In genomic region chr6:106512048-106512957, GRCh38 we compare ENCODE assay signal across 8 cellular contexts.
DNase-seq lines count a peak whose midpoint lies in the region; ATAC-seq, FAIRE-seq and TF ChIP-seq lines count a peak whose summit lies in the region.

No MANE protein-coding gene starts in this region.

- no peaks in the 10 kb centered on the region for H4K20me1 ChIP-seq in K562 (replicated peaks; ENCODE audit: control insufficient read depth, insufficient read depth, low read length)

- no peaks in the 10 kb centered on the region for H3K36me3 Mint-ChIP-seq in T-helper 1 cell treated with Interleukin-12 subunit alpha and Interleukin-12 subunit beta and Interleukin-4 antibody, amounts not matched to agents 30 μg/mL and 1 μg/mL, for 36 hours (ENCODE audit: low read depth)
- H3K36me3 Mint-ChIP-seq in immature natural killer cell = no peaks in the 10 kb centered on the region

- no peak overlapping the region for H2AFZ ChIP-seq in K562 (ENCODE audit: low read depth, low read length)

- peak overlapping the region; percentile 22; the same call in 1 of the 2 replicates for H3K4me2 ChIP-seq in K562 (ENCODE audit: insufficient read depth, low read length)

- H3K4me1 Mint-ChIP-seq in T-helper 1 cell treated with Interleukin-12 subunit alpha and Interleukin-12 subunit beta and Interleukin-4 antibody, amounts not matched to agents 30 μg/mL and 1 μg/mL, for 36 hours (ENCODE audit: low read depth) = peaks cover 51% of the 10 kb centered on the region
- H3K4me1 Mint-ChIP-seq in immature natural killer cell = peaks cover 64 to 71% of the 10 kb centered on the region in 2 donors

- H3K4me3 ChIP-seq in HL-60 (replicated peaks; ENCODE audit: insufficient read depth, low read length) = peak overlapping the region; percentile 58
- no peak overlapping the region for H3K4me3 ChIP-seq in K562

- H3K9me3 ChIP-seq in K562 (replicated peaks; ENCODE audit: control insufficient read depth, insufficient read depth, low read depth, low read length) = no peaks in the 10 kb centered on the region

- peak; percentile 4 for TF ChIP-seq CTCF in HL-60 (IDR thresholded peaks at IDR 0.05; ENCODE audit: insufficient read depth, low read length)
- peak in 1 of 3 experiments; percentile 18; a peak in 2 of 6 replicates for TF ChIP-seq CTCF in K562 (IDR thresholded peaks at IDR 0.05 in 2 of 3, conservative IDR thresholded peaks at IDR 0.05 in 1 of 3; ENCODE audit: insufficient read depth in 2 of 3, low read depth in 1 of 3, low read length in 3 of 3)

- DNase-seq in D341Med (ENCODE audit: low spot score) = peak; percentile 72
- peak in 1 of 2 experiments; percentile 67 for DNase-seq in HL-60 (ENCODE audit: low read depth in 1 of 2, low spot score in 1 of 2)
- DNase-seq in K562 (ENCODE audit: extremely low read depth in 1 of 4, low spot score in 3 of 4) = peak in 2 of 4 experiments; percentile 13 to 16
- DNase-seq in immature natural killer cell = peak; percentile 83 to 84 (median 83)
- DNase-seq in stimulated activated CD4-positive, alpha-beta T cell treated with anti-CD3 and anti-CD28 coated beads, Interleukin-12 subunit alpha, Interleukin-12 subunit beta, amount 100 ng/mL, for 48 hours (ENCODE audit: low read depth in 2 of 3, low spot score in 1 of 3) = peak in 2 of 3 donors; percentile 46 to 73
- no peak for DNase-seq in epidermal melanocyte (ENCODE audit: insufficient read length, low spot score)

- BruUV-seq in K562 (replicated peaks; lab: Mats Ljungman, UMichigan) = no TSS peak

- peak overlapping the region; percentile 95 for H3K4me3 Mint-ChIP-seq in T-helper 1 cell treated with Interleukin-12 subunit alpha and Interleukin-12 subunit beta and Interleukin-4 antibody, amounts not matched to agents 30 μg/mL and 1 μg/mL, for 36 hours
- H3K4me3 Mint-ChIP-seq in immature natural killer cell = peak overlapping the region; percentile 89 to 96 (median 94)

- POLR2A ChIA-PET in K562 (lab: Yijun Ruan, JAX) = interaction anchor here (1.5 kb wide), 1 partner anchor 10 kb away, joined by 3 read pairs; no protein-coding TSS in a partner anchor

- TF ChIP-seq RAD21 in K562 (CRISPR knock-in tag; conservative IDR thresholded peaks at IDR 0.05 in 1 of 2, IDR thresholded peaks at IDR 0.05 in 1 of 2) = no peak

- CTCF ChIA-PET in K562 (lab: Yijun Ruan, JAX; ENCODE audit: low intra/inter-chr PET ratio) = no interaction called here

- H3K27ac ChIP-seq in HL-60 (replicated peaks) (peak overlapping the region; percentile 93), K562 (ENCODE audit: extremely low read depth, low read depth, low read length) (no peak overlapping the region)

- no peaks in the 10 kb centered on the region for H3K9me1 ChIP-seq in K562 (ENCODE audit: control insufficient read depth, insufficient read depth, low read length)

- in situ Hi-C loops in K562 (cut with MboI) = no loop called here

- H3K9me3 Mint-ChIP-seq in T-helper 1 cell treated with Interleukin-12 subunit alpha and Interleukin-12 subunit beta and Interleukin-4 antibody, amounts not matched to agents 30 μg/mL and 1 μg/mL, for 36 hours = no peaks in the 10 kb centered on the region
- H3K9me3 Mint-ChIP-seq in immature natural killer cell = no peaks in the 10 kb centered on the region

- H3K79me2 ChIP-seq in K562 (ENCODE audit: control insufficient read depth, insufficient read depth, low read length) = no peaks in the 10 kb centered on the region

- H3K27me3 Mint-ChIP-seq in T-helper 1 cell treated with Interleukin-12 subunit alpha and Interleukin-12 subunit beta and Interleukin-4 antibody, amounts not matched to agents 30 μg/mL and 1 μg/mL, for 36 hours (ENCODE audit: low read depth) = peaks cover 24% of the 10 kb centered on the region
- peaks cover 16 to 27% (median 19%) of the 10 kb centered on the region in 3 donors for H3K27me3 Mint-ChIP-seq in immature natural killer cell (ENCODE audit: low read depth in 3 of 3)

- peaks cover 0 to 24% of the 10 kb centered on the region in 2 experiments; a peak in 2 of 5 replicates for H3K4me1 ChIP-seq in K562 (replicated peaks in 1 of 2; ENCODE audit: control insufficient read depth in 2 of 2, insufficient read depth in 2 of 2, low read length in 2 of 2)

- H3K27me3 ChIP-seq in HL-60 (ENCODE audit: insufficient read depth, poor library complexity, severe bottlenecking) (no peaks in the 10 kb centered on the region), K562 (ENCODE audit: control insufficient read depth in 2 of 2, insufficient read depth in 2 of 2, low read length in 2 of 2) (peaks cover 36 to 44% of the 10 kb centered on the region in 2 experiments)

- no peaks in the 10 kb centered on the region for H3K36me3 ChIP-seq in K562 (ENCODE audit: control insufficient read depth, insufficient read depth, low read length)

- 24% methylated on average over 60 of the region's 90 CpGs for WGBS in K562 (ENCODE audit: insufficient coverage, low coverage, missing lambda C conversion rate)

- TF ChIP-seq POLR2A in K562 (conservative IDR thresholded peaks at IDR 0.05) = no peak

- peak; percentile 37 for ATAC-seq in GM21367 (IDR thresholded peaks at IDR 0.05; ENCODE audit: unreplicated experiment)
- peak; percentile 86 for ATAC-seq in K562

- TF ChIP-seq EP300 in K562 (IDR thresholded peaks at IDR 0.05; ENCODE audit: low read length) = no peak

- peak overlapping the region in 1 of 2 experiments; percentile 50; a peak in 2 of 4 replicates for H3K9ac ChIP-seq in K562 (ENCODE audit: insufficient read depth in 1 of 2, low read depth in 2 of 2, low read length in 2 of 2)

- intact Hi-C loops in K562 (cut with micrococcal nuclease) = no loop called here

- H3K27ac Mint-ChIP-seq in T-helper 1 cell treated with Interleukin-12 subunit alpha and Interleukin-12 subunit beta and Interleukin-4 antibody, amounts not matched to agents 30 μg/mL and 1 μg/mL, for 36 hours = peak overlapping the region; percentile 91
- peak overlapping the region; percentile 84 to 95 (median 90) for H3K27ac Mint-ChIP-seq in immature natural killer cell

- no peak for FAIRE-seq in K562 (lab: Jason Lieb, UNC)

TF ChIP-seq in K562, 482 proteins besides CTCF, POLR2A, EP300 and RAD21:
- TF ChIP-seq ZBTB7A (IDR thresholded peaks at IDR 0.05; ENCODE audit: borderline replicate concordance, control insufficient read depth, low read depth, low read length) (0 out of 2 replicates have a peak, but pooled peaks have one; percentile 7), RBFOX2 (IDR thresholded peaks at IDR 0.05; ENCODE audit: low read depth, low read length) (0 out of 2 replicates have a peak, but pooled peaks have one; percentile 24), SMAD3 (CRISPR knock-in tag; conservative IDR thresholded peaks at IDR 0.05) (no peak), ZFP36 (IDR thresholded peaks at IDR 0.05; ENCODE audit: low read depth, low read length, partially characterized antibody) (peak; percentile 3), L3MBTL2 (IDR thresholded peaks at IDR 0.05) (0 out of 2 replicates have a peak, but pooled peaks have one; percentile 26), EGR1 (conservative IDR thresholded peaks at IDR 0.05) (0 out of 2 replicates have a peak, but pooled peaks have one; percentile 6), E2F6 (IDR thresholded peaks at IDR 0.05; ENCODE audit: borderline replicate concordance in 1 of 2, extremely low read depth in 1 of 2, insufficient read depth in 1 of 2, insufficient read length in 1 of 2, low read depth in 1 of 2, low read length in 1 of 2, poor library complexity in 1 of 2, severe bottlenecking in 1 of 2) (peak in 1 of 2 experiments; percentile 58), MEF2A (IDR thresholded peaks at IDR 0.05; ENCODE audit: control insufficient read depth, low read depth, low read length) (no peak), NRF1 (conservative IDR thresholded peaks at IDR 0.05 in 1 of 2, IDR thresholded peaks at IDR 0.05 in 1 of 2) (no peak), CTCFL (IDR thresholded peaks at IDR 0.05; ENCODE audit: borderline replicate concordance, insufficient read depth, low read depth, low read length, poor library complexity, severe bottlenecking) (peak; percentile 77), CREM (IDR thresholded peaks at IDR 0.05; ENCODE audit: low read depth) (peak; percentile 27; the same call in 1 of the 2 replicates)
- TF ChIP-seq, protein P1, sequence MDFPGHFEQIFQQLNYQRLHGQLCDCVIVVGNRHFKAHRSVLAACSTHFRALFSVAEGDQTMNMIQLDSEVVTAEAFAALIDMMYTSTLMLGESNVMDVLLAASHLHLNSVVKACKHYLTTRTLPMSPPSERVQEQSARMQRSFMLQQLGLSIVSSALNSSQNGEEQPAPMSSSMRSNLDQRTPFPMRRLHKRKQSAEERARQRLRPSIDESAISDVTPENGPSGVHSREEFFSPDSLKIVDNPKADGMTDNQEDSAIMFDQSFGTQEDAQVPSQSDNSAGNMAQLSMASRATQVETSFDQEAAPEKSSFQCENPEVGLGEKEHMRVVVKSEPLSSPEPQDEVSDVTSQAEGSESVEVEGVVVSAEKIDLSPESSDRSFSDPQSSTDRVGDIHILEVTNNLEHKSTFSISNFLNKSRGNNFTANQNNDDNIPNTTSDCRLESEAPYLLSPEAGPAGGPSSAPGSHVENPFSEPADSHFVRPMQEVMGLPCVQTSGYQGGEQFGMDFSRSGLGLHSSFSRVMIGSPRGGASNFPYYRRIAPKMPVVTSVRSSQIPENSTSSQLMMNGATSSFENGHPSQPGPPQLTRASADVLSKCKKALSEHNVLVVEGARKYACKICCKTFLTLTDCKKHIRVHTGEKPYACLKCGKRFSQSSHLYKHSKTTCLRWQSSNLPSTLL (IDR thresholded peaks at IDR 0.05) = no peak
